ENCODE assay signal across 1 cellular context in the genomic region with DNA sequence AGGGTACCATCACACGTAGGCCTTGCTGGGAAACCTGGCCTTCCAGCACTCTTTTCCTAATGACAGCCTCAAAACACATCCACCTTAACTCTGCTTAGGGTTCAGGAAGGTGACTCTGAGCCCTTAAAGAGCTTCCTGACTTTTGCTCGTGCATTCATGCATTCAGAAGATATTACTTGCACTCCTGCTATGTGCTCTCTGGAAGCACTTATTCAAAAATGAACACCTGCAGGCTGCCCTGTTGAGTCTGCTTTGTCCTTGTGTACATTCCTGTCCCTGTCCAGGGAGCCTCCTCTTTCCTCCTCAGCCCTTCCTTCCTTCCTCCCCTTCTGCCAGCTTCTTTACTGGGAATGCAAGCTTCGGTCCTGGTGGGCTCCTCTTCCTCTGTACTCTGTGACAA.
TF ChIP-seq lines count a peak whose summit lies in the region.

No MANE protein-coding gene starts in this region.

TF ChIP-seq in WTC11, 78 proteins besides CTCF, POLR2A, EP300 and RAD21 (continued from another document):
- TF ChIP-seq, protein P1, sequence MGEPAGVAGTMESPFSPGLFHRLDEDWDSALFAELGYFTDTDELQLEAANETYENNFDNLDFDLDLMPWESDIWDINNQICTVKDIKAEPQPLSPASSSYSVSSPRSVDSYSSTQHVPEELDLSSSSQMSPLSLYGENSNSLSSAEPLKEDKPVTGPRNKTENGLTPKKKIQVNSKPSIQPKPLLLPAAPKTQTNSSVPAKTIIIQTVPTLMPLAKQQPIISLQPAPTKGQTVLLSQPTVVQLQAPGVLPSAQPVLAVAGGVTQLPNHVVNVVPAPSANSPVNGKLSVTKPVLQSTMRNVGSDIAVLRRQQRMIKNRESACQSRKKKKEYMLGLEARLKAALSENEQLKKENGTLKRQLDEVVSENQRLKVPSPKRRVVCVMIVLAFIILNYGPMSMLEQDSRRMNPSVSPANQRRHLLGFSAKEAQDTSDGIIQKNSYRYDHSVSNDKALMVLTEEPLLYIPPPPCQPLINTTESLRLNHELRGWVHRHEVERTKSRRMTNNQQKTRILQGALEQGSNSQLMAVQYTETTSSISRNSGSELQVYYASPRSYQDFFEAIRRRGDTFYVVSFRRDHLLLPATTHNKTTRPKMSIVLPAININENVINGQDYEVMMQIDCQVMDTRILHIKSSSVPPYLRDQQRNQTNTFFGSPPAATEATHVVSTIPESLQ (CRISPR knock-in tag; IDR thresholded peaks at IDR 0.05), result no peak
- TF ChIP-seq ZNF219 (CRISPR knock-in tag; IDR thresholded peaks at IDR 0.05; ENCODE audit: borderline replicate concordance) (no peak), ESRRA (CRISPR knock-in tag; IDR thresholded peaks at IDR 0.05; ENCODE audit: borderline replicate concordance) (no peak)
- TF ChIP-seq, protein P2, sequence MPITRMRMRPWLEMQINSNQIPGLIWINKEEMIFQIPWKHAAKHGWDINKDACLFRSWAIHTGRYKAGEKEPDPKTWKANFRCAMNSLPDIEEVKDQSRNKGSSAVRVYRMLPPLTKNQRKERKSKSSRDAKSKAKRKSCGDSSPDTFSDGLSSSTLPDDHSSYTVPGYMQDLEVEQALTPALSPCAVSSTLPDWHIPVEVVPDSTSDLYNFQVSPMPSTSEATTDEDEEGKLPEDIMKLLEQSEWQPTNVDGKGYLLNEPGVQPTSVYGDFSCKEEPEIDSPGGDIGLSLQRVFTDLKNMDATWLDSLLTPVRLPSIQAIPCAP (CRISPR knock-in tag; IDR thresholded peaks at IDR 0.05), result no peak
- TF ChIP-seq, protein P3, sequence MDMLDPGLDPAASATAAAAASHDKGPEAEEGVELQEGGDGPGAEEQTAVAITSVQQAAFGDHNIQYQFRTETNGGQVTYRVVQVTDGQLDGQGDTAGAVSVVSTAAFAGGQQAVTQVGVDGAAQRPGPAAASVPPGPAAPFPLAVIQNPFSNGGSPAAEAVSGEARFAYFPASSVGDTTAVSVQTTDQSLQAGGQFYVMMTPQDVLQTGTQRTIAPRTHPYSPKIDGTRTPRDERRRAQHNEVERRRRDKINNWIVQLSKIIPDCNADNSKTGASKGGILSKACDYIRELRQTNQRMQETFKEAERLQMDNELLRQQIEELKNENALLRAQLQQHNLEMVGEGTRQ (CRISPR knock-in tag; IDR thresholded peaks at IDR 0.05), result no peak
- TF ChIP-seq, protein P4, sequence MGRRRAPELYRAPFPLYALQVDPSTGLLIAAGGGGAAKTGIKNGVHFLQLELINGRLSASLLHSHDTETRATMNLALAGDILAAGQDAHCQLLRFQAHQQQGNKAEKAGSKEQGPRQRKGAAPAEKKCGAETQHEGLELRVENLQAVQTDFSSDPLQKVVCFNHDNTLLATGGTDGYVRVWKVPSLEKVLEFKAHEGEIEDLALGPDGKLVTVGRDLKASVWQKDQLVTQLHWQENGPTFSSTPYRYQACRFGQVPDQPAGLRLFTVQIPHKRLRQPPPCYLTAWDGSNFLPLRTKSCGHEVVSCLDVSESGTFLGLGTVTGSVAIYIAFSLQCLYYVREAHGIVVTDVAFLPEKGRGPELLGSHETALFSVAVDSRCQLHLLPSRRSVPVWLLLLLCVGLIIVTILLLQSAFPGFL (CRISPR knock-in tag; IDR thresholded peaks at IDR 0.05; ENCODE audit: borderline replicate concordance), result no peak
